Comparison of ENCODE assay signal across 7 cellular contexts in genomic region chr1:91515994-91516393, GRCh38.
"Had no signal": no experiment of that assay in that cellular context is flagged by ENCODE, and none has a peak within 500 bp of the region (broad histone marks: within the 10 kb centered on the region; RNA-seq: fewer than 3 reads in every experiment).

No MANE protein-coding gene starts in this region.

- H3K27ac ChIP-seq: HL-60 had no signal

- H3K4me3 ChIP-seq: GM23338 had no signal

- ATAC-seq: GM23338 had no signal

- DNase-seq: H9, HCEC 1CT, KG1 had no signal

- H2AFZ ChIP-seq: GM23338 had no signal

- FAIRE-seq: H1, H54 had no signal

- H3K4me2 ChIP-seq: GM23338 had no signal
